ENCODE assay signal across 11 cellular contexts in the genomic region with DNA sequence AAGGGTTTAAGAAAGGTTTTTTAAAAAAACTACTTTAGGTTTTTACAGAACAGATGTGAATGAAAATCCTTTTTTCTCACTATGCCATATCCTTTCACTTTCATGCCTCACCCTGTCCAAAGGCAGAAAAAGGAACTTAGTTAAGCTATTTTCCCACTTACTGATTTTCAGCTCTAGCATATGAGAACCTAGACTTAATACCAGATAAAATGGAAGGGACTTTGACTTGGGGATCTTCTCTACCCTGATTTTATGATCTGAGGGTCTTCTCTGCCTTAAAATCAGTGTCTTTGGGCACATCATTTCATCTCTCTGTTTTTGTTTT. TPM values are rescaled to one million over a fixed set of nuclear protein-coding genes. Genes with fewer than 3 reads are reported as not detected.
DNase-seq lines count a peak whose midpoint lies in the region; ATAC-seq and TF ChIP-seq lines count a peak whose summit lies in the region.
"Had no signal": no experiment of that assay in that cellular context is flagged by ENCODE, and none has a peak within 500 bp of the region (broad histone marks: within the 10 kb centered on the region; RNA-seq: fewer than 3 reads in every experiment).

No MANE protein-coding gene starts in this region.

- peak overlapping the region in 1 of 2 donors; percentile 25 for H3K4me3 ChIP-seq in ascending aorta
- no peak overlapping the region for H3K4me3 ChIP-seq in liver (ENCODE audit: low read depth in 1 of 3, low read length in 3 of 3)
- H3K4me3 ChIP-seq in tibial nerve: peak overlapping the region in 1 of 4 donors; percentile 2

- no peak for TF ChIP-seq EP300 in tibial nerve (IDR thresholded peaks at IDR 0.05)

- H3K4me3 Mint-ChIP-seq in activated CD4-positive, alpha-beta T cell treated with anti-CD3 and anti-CD28 coated beads, Interleukin-2, amount 10 ng/mL, durations not matched to agents 7 days and 5 days: no peak overlapping the region

- H3K36me3 Mint-ChIP-seq in activated CD4-positive, alpha-beta T cell treated with anti-CD3 and anti-CD28 coated beads, Interleukin-2, amount 10 ng/mL, durations not matched to agents 7 days and 5 days (ENCODE audit: low read depth): peaks cover 2% of the 10 kb centered on the region

- H3K4me1 Mint-ChIP-seq in activated CD4-positive, alpha-beta T cell treated with anti-CD3 and anti-CD28 coated beads, Interleukin-2, amount 10 ng/mL, durations not matched to agents 7 days and 5 days: peaks cover 42% of the 10 kb centered on the region

- H3K4me1 ChIP-seq in ascending aorta (peaks cover 5 to 40% of the 10 kb centered on the region in 2 donors), liver (ENCODE audit: control insufficient read depth in 4 of 4, insufficient read depth in 4 of 4, low read length in 3 of 4) (peaks cover 21 to 74% (median 55%) of the 10 kb centered on the region in 4 donors), tibial nerve (peaks cover 0 to 63% (median 24%) of the 10 kb centered on the region in 4 donors)

- CTCF ChIA-PET in activated CD4-positive, alpha-beta T cell treated with anti-CD3 and anti-CD28 coated beads, Interleukin-2, amount 10 ng/mL, durations not matched to agents 7 days and 5 days (lab: Charles Lee): interaction anchor here (1.0 to 1.8 kb wide), 3 partner anchors 11 to 22 kb away, joined by 3 to 6 read pairs (median 3); no protein-coding TSS in a partner anchor

- no peaks in the 10 kb centered on the region for H3K9me3 Mint-ChIP-seq in activated CD4-positive, alpha-beta T cell treated with anti-CD3 and anti-CD28 coated beads, Interleukin-2, amount 10 ng/mL, durations not matched to agents 7 days and 5 days

- H3K36me3 ChIP-seq in ascending aorta (no peaks in the 10 kb centered on the region), liver (ENCODE audit: control insufficient read depth in 4 of 4, insufficient read depth in 3 of 4, low read depth in 1 of 4, low read length in 3 of 4) (no peaks in the 10 kb centered on the region), tibial nerve (no peaks in the 10 kb centered on the region)

- H3K27me3 ChIP-seq in ascending aorta (no peaks in the 10 kb centered on the region), liver (ENCODE audit: control insufficient read depth in 4 of 4, insufficient read depth in 4 of 4, low read length in 3 of 4) (no peaks in the 10 kb centered on the region), tibial nerve (no peaks in the 10 kb centered on the region)

- ATAC-seq in esophagus mucosa: no peak

- no peak for DNase-seq in activated CD4-positive, alpha-beta T cell treated with anti-CD3 and anti-CD28 coated beads, Interleukin-2, amount 10 ng/mL, durations not matched to agents 7 days and 5 days
- DNase-seq in activated CD4-positive, alpha-beta T cell treated with anti-CD3 and anti-CD28 coated beads, Interleukin-2, amount 50 U/mL, for 4 hours: no peak
- DNase-seq in ascending aorta (ENCODE audit: low spot score in 2 of 2): no peak
- DNase-seq in tibial nerve (ENCODE audit: low spot score in 2 of 2): no peak
- no peak for DNase-seq in activated CD4-positive, alpha-beta T cell treated with anti-CD3 and anti-CD28 coated beads for 1 hour
- no peak for DNase-seq in HT-29 (ENCODE audit: low spot score)
- DNase-seq: activated CD8-positive, alpha-beta memory T cell treated with anti-CD3 and anti-CD28 coated beads for 24 hours; NCI-H1436; RPMI8226 had no signal

- peak overlapping the region; percentile 83 for H3K27ac Mint-ChIP-seq in activated CD4-positive, alpha-beta T cell treated with anti-CD3 and anti-CD28 coated beads, Interleukin-2, amount 10 ng/mL, durations not matched to agents 7 days and 5 days

- intact Hi-C loops in ascending aorta (cut with DNase I): loop anchor here (2.0 kb wide), 1 partner anchor 42 kb away; the partner anchor contains the start of gene FNIP2

- H3K9ac ChIP-seq in liver (ENCODE audit: low read depth in 1 of 2, low read length in 2 of 2): no peak overlapping the region

- POLR2A ChIA-PET in activated CD4-positive, alpha-beta T cell treated with anti-CD3 and anti-CD28 coated beads, Interleukin-2, amount 10 ng/mL, durations not matched to agents 7 days and 5 days (lab: Charles Lee): no interaction called here

- H3K9me3 ChIP-seq in ascending aorta (no peaks in the 10 kb centered on the region), liver (ENCODE audit: control insufficient read depth in 4 of 4, low read length in 3 of 4) (no peaks in the 10 kb centered on the region), tibial nerve (no peaks in the 10 kb centered on the region)

- no peaks in the 10 kb centered on the region for H3K27me3 Mint-ChIP-seq in activated CD4-positive, alpha-beta T cell treated with anti-CD3 and anti-CD28 coated beads, Interleukin-2, amount 10 ng/mL, durations not matched to agents 7 days and 5 days

- TF ChIP-seq POLR2A in tibial nerve (IDR thresholded peaks at IDR 0.05): no peak

- no peak for TF ChIP-seq RAD21 in liver (IDR thresholded peaks at IDR 0.05)

- H3K27ac ChIP-seq in ascending aorta: peak overlapping the region; percentile 77 to 94
- H3K27ac ChIP-seq in liver (ENCODE audit: low read depth in 1 of 2, low read length in 2 of 2): peak overlapping the region; percentile 39 to 67
- H3K27ac ChIP-seq in tibial nerve: peak overlapping the region; percentile 66 to 83 (median 75)

- TF ChIP-seq CTCF in ascending aorta (IDR thresholded peaks at IDR 0.05) (no peak), liver (IDR thresholded peaks at IDR 0.05; ENCODE audit: low read depth, low read length, missing input control) (no peak), tibial nerve (IDR thresholded peaks at IDR 0.05) (no peak)

TF ChIP-seq in liver, 16 proteins besides CTCF, POLR2A, EP300 and RAD21:
- TF ChIP-seq NR2F2 (IDR thresholded peaks at IDR 0.05): no peak
- TF ChIP-seq ATF3 (IDR thresholded peaks at IDR 0.05): no peak
- no peak for TF ChIP-seq REST (IDR thresholded peaks at IDR 0.05)
- no peak for TF ChIP-seq HNF4G (IDR thresholded peaks at IDR 0.05)
- TF ChIP-seq FOXA2 (IDR thresholded peaks at IDR 0.05): no peak
- TF ChIP-seq YY1 (IDR thresholded peaks at IDR 0.05): no peak
- TF ChIP-seq RXRA (IDR thresholded peaks at IDR 0.05): no peak
- TF ChIP-seq SP1 (IDR thresholded peaks at IDR 0.05): no peak
- TF ChIP-seq FOXA1 (IDR thresholded peaks at IDR 0.05): no peak
- TF ChIP-seq GABPA (IDR thresholded peaks at IDR 0.05 in 1 of 2, conservative IDR thresholded peaks at IDR 0.05 in 1 of 2): no peak
- TF ChIP-seq, protein P1, sequence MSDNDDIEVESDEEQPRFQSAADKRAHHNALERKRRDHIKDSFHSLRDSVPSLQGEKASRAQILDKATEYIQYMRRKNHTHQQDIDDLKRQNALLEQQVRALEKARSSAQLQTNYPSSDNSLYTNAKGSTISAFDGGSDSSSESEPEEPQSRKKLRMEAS (IDR thresholded peaks at IDR 0.05): no peak
- no peak for TF ChIP-seq EGR1 (IDR thresholded peaks at IDR 0.05; ENCODE audit: low read depth in 2 of 2)

RNA-seq across cellular contexts. Expression of gene FNIP2, which starts 42.4 kb away (rescaled TPM):
- total RNA-seq in activated CD4-positive, alpha-beta T cell treated with anti-CD3 and anti-CD28 coated beads, Interleukin-2, amount 10 ng/mL, durations not matched to agents 7 days and 5 days: 10 to 100 TPM; 16.0 to 16.4 TPM
- 44.1 TPM for total RNA-seq in ascending aorta
- total RNA-seq in liver: 10 to 100 TPM; 36.7 to 88.7 TPM
- polyA plus RNA-seq in liver: 10 to 100 TPM in 1 of 2 donors, 1 to 10 TPM in 1; 8.8 to 10.3 TPM
- total RNA-seq in tibial nerve: 10 to 100 TPM; 61.5 to 74.3 (median 69.3) TPM
- total RNA-seq in esophagus mucosa: 10.2 TPM
- 13.4 and 15.1 TPM in 2 replicates for total RNA-seq in HT-29 (2014; rRNA removed; shearing (Covaris generic))
